8 cellular contexts compared by ENCODE assay signal in genomic region chr6:133568970-133569889, GRCh38.
A peak's percentile ranks its signal among the peaks of the same experiment; 100 is the strongest.
DNase-seq lines count a peak whose midpoint lies in the region; ATAC-seq, FAIRE-seq and TF ChIP-seq lines count a peak whose summit lies in the region.

No MANE protein-coding gene starts in this region.

- H3K9me3 ChIP-seq in HUES48 (ENCODE audit: control insufficient read depth, insufficient read depth, low read length) (no peaks in the 10 kb centered on the region), Peyer's patch (no peaks in the 10 kb centered on the region), keratinocyte (ENCODE audit: control insufficient read depth, low read depth, low read length) (no peaks in the 10 kb centered on the region)

- FAIRE-seq in keratinocyte (lab: Jason Lieb, UNC): peak; percentile 95

- H3K27ac ChIP-seq in HUES48 (ENCODE audit: low read depth, low read length): peak overlapping the region; percentile 80
- peak overlapping the region in 3 of 4 donors; percentile 2 to 46 (median 6) for H3K27ac ChIP-seq in Peyer's patch
- no peak overlapping the region for H3K27ac ChIP-seq in caudate nucleus (ENCODE audit: low read depth, low read length)
- peak overlapping the region; percentile 72 for H3K27ac ChIP-seq in keratinocyte (ENCODE audit: control insufficient read depth, insufficient read depth, low read length)

- H3K79me2 ChIP-seq in keratinocyte (ENCODE audit: control insufficient read depth, insufficient read depth, low read length): no peaks in the 10 kb centered on the region

- peak in 5 of 6 experiments; percentile 52 to 81 (median 67) for TF ChIP-seq CTCF in Peyer's patch (IDR thresholded peaks at IDR 0.05)
- peak; percentile 57 to 85 (median 80) for TF ChIP-seq CTCF in keratinocyte (optimal IDR thresholded peaks at IDR 0.05 in 1 of 3, IDR thresholded peaks at IDR 0.05 in 1 of 3, conservative IDR thresholded peaks at IDR 0.05 in 1 of 3; ENCODE audit: extremely low read depth in 1 of 3, insufficient read depth in 2 of 3, low read length in 3 of 3)

- H3K4me3 ChIP-seq in HUES48 (ENCODE audit: low read depth, low read length) (peak overlapping the region; percentile 60), Peyer's patch (peak overlapping the region in 2 of 4 donors; percentile 1 to 35), keratinocyte (ENCODE audit: control insufficient read depth in 2 of 3, extremely low read depth in 1 of 3, insufficient read depth in 2 of 3, low read depth in 1 of 3, low read length in 3 of 3) (peak overlapping the region; percentile 3 to 58 (median 56))

- dilution Hi-C loops in keratinocyte (cut with MboI; ENCODE audit: extremely low pct_ligation_motif_present, low sequenced_read_pairs): no loop called here

- ATAC-seq in GM19395 (IDR thresholded peaks at IDR 0.05; ENCODE audit: unreplicated experiment): peak; percentile 77

- H3K4me1 ChIP-seq in HUES48 (ENCODE audit: control insufficient read depth, insufficient read depth, low read length) (peaks cover 9% of the 10 kb centered on the region; the same call in 1 of the 2 replicates), Peyer's patch (no peaks in the 10 kb centered on the region), keratinocyte (ENCODE audit: control insufficient read depth, extremely low read depth, insufficient read depth, low read length) (peaks cover 9% of the 10 kb centered on the region)

- no peaks in the 10 kb centered on the region for H4K20me1 ChIP-seq in keratinocyte (ENCODE audit: control insufficient read depth, extremely low read depth, insufficient read depth, low read length)

- no peak for TF ChIP-seq POLR2A in Peyer's patch (IDR thresholded peaks at IDR 0.05)

- DNase-seq in DMS 273 (lab: John Stamatoyannopoulos, UW; ENCODE audit: unreplicated experiment) (peak; percentile 84), Peyer's patch (peak in 1 of 3 donors; percentile 49), caudate nucleus (lab: John Stamatoyannopoulos, UW) (peak in 39 of 61 donors; percentile 1 to 78 (median 16)), keratinocyte (ENCODE audit: low read depth, low spot score) (peak; percentile 38)
- DNase-seq in stimulated activated CD4-positive, alpha-beta T cell treated with anti-CD3 and anti-CD28 coated beads, Interleukin-4, amount 100 ng/mL, for 48 hours (ENCODE audit: low read depth in 2 of 2): peak; percentile 4 to 6
- DNase-seq in activated effector memory CD4-positive, alpha-beta T cell treated with anti-CD3 and anti-CD28 coated beads, Interleukin-2, amount 50 U/mL, for 16 hours: no peak

- H3K4me2 ChIP-seq in keratinocyte (ENCODE audit: control insufficient read depth, extremely low read depth, insufficient read depth, low read depth, low read length): peak overlapping the region; percentile 90

- H3K9me1 ChIP-seq in keratinocyte (ENCODE audit: control insufficient read depth, extremely low read depth, insufficient read depth, low read length): no peaks in the 10 kb centered on the region

- no peaks in the 10 kb centered on the region for H3K36me3 ChIP-seq in HUES48 (ENCODE audit: control insufficient read depth, insufficient read depth, low read length)
- H3K36me3 ChIP-seq in Peyer's patch: no peaks in the 10 kb centered on the region
- H3K36me3 ChIP-seq in keratinocyte (ENCODE audit: control insufficient read depth in 2 of 2, extremely low read depth in 1 of 2, insufficient read depth in 2 of 2, low read length in 2 of 2): no peaks in the 10 kb centered on the region

- peak overlapping the region; percentile 65 for H2AFZ ChIP-seq in keratinocyte (ENCODE audit: control insufficient read depth, low read length)

- H3K27me3 ChIP-seq in HUES48 (ENCODE audit: control insufficient read depth, insufficient read depth, low read length) (no peaks in the 10 kb centered on the region), Peyer's patch (no peaks in the 10 kb centered on the region), keratinocyte (ENCODE audit: control insufficient read depth, extremely low read depth, insufficient read depth, low read length) (no peaks in the 10 kb centered on the region)

- H3K9ac ChIP-seq in HUES48 (ENCODE audit: low read depth, low read length): no peak overlapping the region; the same call in 1 of the 2 replicates
- H3K9ac ChIP-seq in keratinocyte (ENCODE audit: control insufficient read depth, extremely low read depth, insufficient read depth, low read length): peak overlapping the region; percentile 71
